8 cellular contexts compared by ENCODE assay signal in genomic region chr14:89954045-89955021, GRCh38. TPM values are rescaled to one million over a fixed set of nuclear protein-coding genes. Genes with fewer than 3 reads are reported as not detected.
DNase-seq lines count a peak whose midpoint lies in the region; ATAC-seq and TF ChIP-seq lines count a peak whose summit lies in the region.

EFCAB11 (minus strand) TSS chr14:89954730; CDS start chr14:89954660, 70 bp downstream.

- H3K36me3 ChIP-seq in KMS-11 (ENCODE audit: insufficient read depth) (no peaks in the 10 kb centered on the region), Panc1 (ENCODE audit: control insufficient read depth, insufficient read depth, low read length) (peaks cover 3% of the 10 kb centered on the region), esophagus muscularis mucosa (peaks cover 0 to 17% (median 2%) of the 10 kb centered on the region in 4 donors), muscle layer of duodenum (ENCODE audit: control insufficient read depth in 1 of 2, insufficient read depth in 2 of 2, low read length in 2 of 2) (peaks cover 0 to 13% of the 10 kb centered on the region in 2 donors)

- H3K4me2 ChIP-seq in KMS-11, result peak within 1 kb of the TSS; percentile 92

- no peaks in the 10 kb centered on the region for H3K27me3 Mint-ChIP-seq in activated T-cell treated with anti-CD3 and anti-CD28 coated beads, Interleukin-2, amount 50 U/mL, for 72 hours (ENCODE audit: low read depth)

- no peaks in the 10 kb centered on the region for H3K9me3 Mint-ChIP-seq in activated T-cell treated with anti-CD3 and anti-CD28 coated beads, Interleukin-2, amount 50 U/mL, for 72 hours

- ATAC-seq in GM21737 (IDR thresholded peaks at IDR 0.05; ENCODE audit: unreplicated experiment) (peak; percentile 76), Panc1 (peak; percentile 94)
- peak; percentile 75 to 82 for ATAC-seq in activated T-cell treated with anti-CD3 and anti-CD28 coated beads, Interleukin-2, amount 50 U/mL, for 72 hours (replicated peaks in 1 of 2)

- H4K20me1 ChIP-seq in KMS-11 (ENCODE audit: insufficient read depth), result no peaks in the 10 kb centered on the region

- TF ChIP-seq CTCF in KMS-11 (conservative IDR thresholded peaks at IDR 0.05; ENCODE audit: low read depth, low read length), result no peak
- TF ChIP-seq CTCF in Panc1 (IDR thresholded peaks at IDR 0.05), result no peak; the same call in 1 of the 2 replicates
- TF ChIP-seq CTCF in esophagus muscularis mucosa (IDR thresholded peaks at IDR 0.05), result no peak

- peaks cover 15 to 17% of the 10 kb centered on the region in 2 donors for H3K36me3 Mint-ChIP-seq in activated T-cell treated with anti-CD3 and anti-CD28 coated beads, Interleukin-2, amount 50 U/mL, for 72 hours (ENCODE audit: insufficient read depth in 2 of 2)

- H3K4me3 ChIP-seq in KMS-11 (IDR thresholded peaks at IDR 0.05; ENCODE audit: insufficient read depth, low read depth, low read length) (no peak within 1 kb of the TSS), Panc1 (ENCODE audit: low read depth in 2 of 2, low read length in 2 of 2) (peak within 1 kb of the TSS; percentile 79 to 90), esophagus muscularis mucosa (peak within 1 kb of the TSS; percentile 72 to 92 (median 83)), muscle layer of duodenum (ENCODE audit: low read depth in 1 of 2, low read length in 2 of 2) (peak within 1 kb of the TSS; percentile 81 to 96)

- H3K4me1 Mint-ChIP-seq in activated T-cell treated with anti-CD3 and anti-CD28 coated beads, Interleukin-2, amount 50 U/mL, for 72 hours (ENCODE audit: low read depth), result peaks cover 41% of the 10 kb centered on the region

- intact Hi-C loops in Panc1 (cut with micrococcal nuclease; ENCODE audit: unreplicated experiment) (no loop called here), esophagus muscularis mucosa (cut with DNase I) (loop anchor here (10.0 kb wide), 1 partner anchor 300 kb away; the partner anchor contains the start of gene PSMC1)

- H3K9ac ChIP-seq in KMS-11, result peak within 1 kb of the TSS; percentile 80; the same call in 1 of the 2 replicates

- in situ Hi-C loops in Panc1 (cut with HindIII; ENCODE audit: low pct_unique_long_range_greater_than_20kb, low sequenced_read_pairs), result no loop called here

- H3K4me1 ChIP-seq in KMS-11 (ENCODE audit: low read depth, poor library complexity, severe bottlenecking), result peaks cover 24% of the 10 kb centered on the region
- H3K4me1 ChIP-seq in Panc1 (ENCODE audit: control insufficient read depth, insufficient read depth, low read length), result peaks cover 10% of the 10 kb centered on the region
- H3K4me1 ChIP-seq in esophagus muscularis mucosa, result peaks cover 7 to 34% (median 25%) of the 10 kb centered on the region in 4 donors
- H3K4me1 ChIP-seq in muscle layer of duodenum (ENCODE audit: control insufficient read depth in 1 of 2, insufficient read depth in 2 of 2, low read length in 2 of 2), result peaks cover 8 to 18% of the 10 kb centered on the region in 2 donors

- peaks cover 11% of the 10 kb centered on the region for H3K79me2 ChIP-seq in KMS-11 (ENCODE audit: insufficient read depth, low read depth)

- TF ChIP-seq EP300 in esophagus muscularis mucosa (IDR thresholded peaks at IDR 0.05), result no peak

- H2AFZ ChIP-seq in KMS-11 (ENCODE audit: low read depth), result peak within 1 kb of the TSS; percentile 87

- no peaks in the 10 kb centered on the region for H3K27me3 ChIP-seq in KMS-11 (ENCODE audit: insufficient read depth, low read depth)
- H3K27me3 ChIP-seq in Panc1 (ENCODE audit: control insufficient read depth, insufficient read depth, low read length), result no peaks in the 10 kb centered on the region
- H3K27me3 ChIP-seq in esophagus muscularis mucosa, result no peaks in the 10 kb centered on the region
- no peaks in the 10 kb centered on the region for H3K27me3 ChIP-seq in muscle layer of duodenum (ENCODE audit: low read depth, low read length)

- CTCF ChIA-PET in Panc1 (lab: Charles Lee), result no interaction called here

- H3K27ac ChIP-seq in KMS-11 (peak within 1 kb of the TSS; percentile 89), Panc1 (ENCODE audit: low read length) (peak within 1 kb of the TSS; percentile 89), esophagus muscularis mucosa (replicated peaks in 1 of 4) (peak within 1 kb of the TSS; percentile 91 to 95 (median 94)), muscle layer of duodenum (ENCODE audit: low read length) (peak within 1 kb of the TSS; percentile 76)

- peak within 1 kb of the TSS; percentile 91 to 96 for H3K4me3 Mint-ChIP-seq in activated T-cell treated with anti-CD3 and anti-CD28 coated beads, Interleukin-2, amount 50 U/mL, for 72 hours

- DNase-seq in DMS79 treated with DMSO at 0.1 percent for 48 hours (lab: John Stamatoyannopoulos, UW), result peak; percentile 100
- peak; percentile 88 for DNase-seq in Panc1 (ENCODE audit: low read depth, low spot score)
- DNase-seq in activated T-cell treated with anti-CD3 and anti-CD28 coated beads, Interleukin-2, amount 50 U/mL, for 72 hours, result peak; percentile 94 to 97
- DNase-seq in esophagus muscularis mucosa (ENCODE audit: extremely low spot score), result peak; percentile 99
- peak; percentile 92 to 93 for DNase-seq in stimulated activated CD8-positive, alpha-beta memory T cell treated with anti-CD3 and anti-CD28 coated beads, Interleukin-7, amount 100 ng/mL, for 4 hours (ENCODE audit: low read depth in 2 of 2)

- BruUV-seq in Panc1 (replicated peaks; lab: Mats Ljungman, UMichigan), result no TSS peak

- no peaks in the 10 kb centered on the region for H3K9me3 ChIP-seq in Panc1 (ENCODE audit: control insufficient read depth, insufficient read depth, low read depth, low read length)
- no peaks in the 10 kb centered on the region for H3K9me3 ChIP-seq in esophagus muscularis mucosa
- no peaks in the 10 kb centered on the region for H3K9me3 ChIP-seq in muscle layer of duodenum (ENCODE audit: control insufficient read depth in 1 of 2, low read length in 2 of 2)

- H3K27ac Mint-ChIP-seq in activated T-cell treated with anti-CD3 and anti-CD28 coated beads, Interleukin-2, amount 50 U/mL, for 72 hours, result peak within 1 kb of the TSS; percentile 95

- no peak for TF ChIP-seq POLR2A in esophagus muscularis mucosa (IDR thresholded peaks at IDR 0.05; ENCODE audit: low read depth)

- POLR2A ChIA-PET in Panc1 (lab: Charles Lee), result no interaction called here

- WGBS in esophagus muscularis mucosa, result 2% methylated on average over 35 of the region's 44 CpGs

RNA-seq across cellular contexts. Expression of gene EFCAB11, which starts in this region (rescaled TPM):
- total RNA-seq in Panc1 (2021; ENCODE audit: unreplicated experiment) (12.3 TPM), esophagus muscularis mucosa (10 to 100 TPM in 1 of 4 donors, 1 to 10 TPM in 3; 3.1 to 15.0 (median 6.1) TPM)
- polyA plus RNA-seq in Panc1 (2012; ENCODE audit: insufficient read length), result 7.4 TPM
- 10 to 100 TPM; 12.8 to 13.7 TPM for total RNA-seq in activated T-cell treated with anti-CD3 and anti-CD28 coated beads, Interleukin-2, amount 50 U/mL, for 72 hours
